Comparison of ENCODE assay signal across 9 cellular contexts in the genomic region with DNA sequence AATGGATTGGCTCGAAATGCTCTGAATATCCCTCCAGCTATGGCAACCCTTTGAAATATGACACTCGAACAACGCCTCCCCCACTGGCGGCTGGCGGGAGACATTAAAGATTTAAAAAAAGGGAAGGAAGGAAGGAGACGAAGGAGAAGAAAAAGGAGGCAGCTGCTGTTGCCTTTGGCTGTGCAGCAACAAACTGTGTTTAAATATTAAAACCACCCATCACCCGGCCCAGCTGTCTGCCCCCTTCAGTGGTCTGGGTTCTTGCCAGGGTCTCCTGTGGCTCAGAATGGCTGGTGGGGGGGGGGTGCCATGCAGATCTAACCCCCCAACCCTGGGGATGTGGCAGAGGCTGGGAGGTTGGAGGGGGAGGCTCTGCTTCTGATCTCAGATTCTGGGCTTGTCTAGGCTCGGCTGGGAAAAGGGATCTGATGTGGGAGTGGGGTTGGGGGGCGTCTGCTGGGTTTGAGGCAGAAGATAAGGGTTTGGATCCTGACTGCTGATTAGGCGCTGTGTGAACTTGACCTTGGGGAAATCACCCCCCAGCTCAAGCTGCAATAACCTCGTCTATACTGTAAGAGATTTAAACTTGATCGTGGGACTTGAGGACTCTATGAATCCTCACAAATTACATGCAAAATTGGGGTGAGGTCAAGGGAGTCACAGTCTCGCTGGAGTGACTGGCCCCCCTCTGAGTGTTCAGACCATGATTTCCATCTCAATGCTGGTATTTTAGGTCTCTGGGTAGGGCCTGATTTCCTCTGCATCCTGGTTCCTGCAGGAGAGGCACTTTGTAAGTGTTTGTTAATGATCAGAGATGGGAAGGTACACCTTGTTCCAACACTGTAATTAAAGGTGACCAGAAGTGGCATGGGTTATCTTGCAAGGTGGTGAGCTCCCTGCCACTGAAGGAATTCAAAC. TPM values are rescaled to one million over a fixed set of nuclear protein-coding genes. Genes with fewer than 3 reads are reported as not detected.
DNase-seq lines count a peak whose midpoint lies in the region; TF ChIP-seq lines count a peak whose summit lies in the region.
"Had no signal": no experiment of that assay in that cellular context is flagged by ENCODE, and none has a peak within 500 bp of the region (broad histone marks: within the 10 kb centered on the region; RNA-seq: fewer than 3 reads in every experiment).

No MANE protein-coding gene starts in this region.

- H3K27ac Mint-ChIP-seq in mesothelial cell of epicardium (peak overlapping the region; percentile 71), chondrocyte (ENCODE audit: unreplicated experiment) (no peak overlapping the region)
- H3K27ac Mint-ChIP-seq: IgD-negative memory B cell had no signal

- no peaks in the 10 kb centered on the region for H3K36me3 Mint-ChIP-seq in mesothelial cell of epicardium
- H3K36me3 Mint-ChIP-seq in chondrocyte (ENCODE audit: low read depth): no peaks in the 10 kb centered on the region
- H3K36me3 Mint-ChIP-seq: IgD-negative memory B cell had no signal

- DNase-seq in GF-D8 (lab: John Stamatoyannopoulos, UW): peak; percentile 29
- peak; percentile 37 for DNase-seq in NB4 (ENCODE audit: low read depth)
- peak; percentile 53 for DNase-seq in SK-N-DZ (ENCODE audit: low spot score)
- peak in 1 of 2 experiments; percentile 63 for DNase-seq in mesothelial cell of epicardium (ENCODE audit: low spot score in 2 of 2, unreplicated experiment in 2 of 2)
- no peak for DNase-seq in stimulated activated CD4-positive, alpha-beta T cell treated with anti-CD3 and anti-CD28 coated beads, Interleukin-15, amount 100 ng/mL, for 24 hours
- no peak for DNase-seq in chondrocyte (ENCODE audit: low spot score)
- no peak for DNase-seq in stimulated activated CD4-positive, alpha-beta T cell treated with anti-CD3 and anti-CD28 coated beads, Interleukin-4, amount 100 ng/mL, for 4 hours
- DNase-seq: amniotic stem cell had no signal

- H3K9me3 Mint-ChIP-seq in mesothelial cell of epicardium (no peaks in the 10 kb centered on the region), chondrocyte (ENCODE audit: low read depth) (no peaks in the 10 kb centered on the region)
- H3K9me3 Mint-ChIP-seq: IgD-negative memory B cell had no signal

- TF ChIP-seq CTCF in NB4 (IDR thresholded peaks at IDR 0.05; ENCODE audit: low read depth, low read length) (no peak), mesothelial cell of epicardium (IDR thresholded peaks at IDR 0.05; ENCODE audit: unreplicated experiment) (no peak), chondrocyte (IDR thresholded peaks at IDR 0.05) (no peak)

- TF ChIP-seq POLR2A in NB4 (IDR thresholded peaks at IDR 0.05; ENCODE audit: extremely low read depth, insufficient read length): no peak

- H3K27me3 Mint-ChIP-seq in mesothelial cell of epicardium (ENCODE audit: low read depth): peaks cover 28% of the 10 kb centered on the region
- peaks cover 44% of the 10 kb centered on the region for H3K27me3 Mint-ChIP-seq in chondrocyte (ENCODE audit: low read depth)

- peak overlapping the region; percentile 37 for H3K4me3 Mint-ChIP-seq in mesothelial cell of epicardium
- no peak overlapping the region for H3K4me3 Mint-ChIP-seq in chondrocyte (ENCODE audit: unreplicated experiment)

- peaks cover 35% of the 10 kb centered on the region for H3K4me1 Mint-ChIP-seq in mesothelial cell of epicardium
- H3K4me1 Mint-ChIP-seq in chondrocyte (ENCODE audit: low read depth): peaks cover 8% of the 10 kb centered on the region

- H3K4me3 ChIP-seq in NB4 (ENCODE audit: low read depth, low read length): no peak overlapping the region

RNA-seq across cellular contexts. Expression of gene BLCAP, which starts 40.3 kb away (rescaled TPM):
- 48.9 and 49.5 TPM in 2 replicates for polyA plus RNA-seq in SK-N-DZ (2014; cell fraction: cytosol; rRNA removed)
- 42.7 and 45.9 TPM in 2 replicates for polyA plus RNA-seq in SK-N-DZ (2014; cell fraction: nucleus; rRNA removed)
- 71.7 to 76.2 TPM (median 72.7 TPM) in 3 replicates for total RNA-seq in mesothelial cell of epicardium
- 56.6 to 66.2 TPM (median 65.1 TPM) in 3 replicates for total RNA-seq in chondrocyte

RNA-seq across cellular contexts. Expression of gene NNAT, which starts 46.9 kb away (rescaled TPM):
- 28.3 and 39.0 TPM in 2 replicates for polyA plus RNA-seq in SK-N-DZ (2014; cell fraction: cytosol; rRNA removed)
- 13.3 and 16.0 TPM in 2 replicates for polyA plus RNA-seq in SK-N-DZ (2014; cell fraction: nucleus; rRNA removed)
- 18.5 to 19.4 TPM (median 19.3 TPM) in 3 replicates for total RNA-seq in mesothelial cell of epicardium
- 1.4 to 3.1 TPM (median 2.7 TPM) in 3 replicates for total RNA-seq in chondrocyte
- polyA plus RNA-seq: IgD-negative memory B cell had no signal

Comparison
In these comparisons a context has a peak if more than half of its experiments do, and no peak if none do; other contexts are left out.
1. DNase-seq: peak in GF-D8 (single experiment), NB4 (single experiment) and SK-N-DZ (single experiment); none in stimulated activated CD4-positive, alpha-beta T cell treated with anti-CD3 and anti-CD28 coated beads, Interleukin-15, amount 100 ng/mL, for 24 hours (single experiment), chondrocyte (single experiment) and stimulated activated CD4-positive, alpha-beta T cell treated with anti-CD3 and anti-CD28 coated beads, Interleukin-4, amount 100 ng/mL, for 4 hours (0 of 2).